8 cellular contexts compared by ENCODE assay signal in the genomic region with DNA sequence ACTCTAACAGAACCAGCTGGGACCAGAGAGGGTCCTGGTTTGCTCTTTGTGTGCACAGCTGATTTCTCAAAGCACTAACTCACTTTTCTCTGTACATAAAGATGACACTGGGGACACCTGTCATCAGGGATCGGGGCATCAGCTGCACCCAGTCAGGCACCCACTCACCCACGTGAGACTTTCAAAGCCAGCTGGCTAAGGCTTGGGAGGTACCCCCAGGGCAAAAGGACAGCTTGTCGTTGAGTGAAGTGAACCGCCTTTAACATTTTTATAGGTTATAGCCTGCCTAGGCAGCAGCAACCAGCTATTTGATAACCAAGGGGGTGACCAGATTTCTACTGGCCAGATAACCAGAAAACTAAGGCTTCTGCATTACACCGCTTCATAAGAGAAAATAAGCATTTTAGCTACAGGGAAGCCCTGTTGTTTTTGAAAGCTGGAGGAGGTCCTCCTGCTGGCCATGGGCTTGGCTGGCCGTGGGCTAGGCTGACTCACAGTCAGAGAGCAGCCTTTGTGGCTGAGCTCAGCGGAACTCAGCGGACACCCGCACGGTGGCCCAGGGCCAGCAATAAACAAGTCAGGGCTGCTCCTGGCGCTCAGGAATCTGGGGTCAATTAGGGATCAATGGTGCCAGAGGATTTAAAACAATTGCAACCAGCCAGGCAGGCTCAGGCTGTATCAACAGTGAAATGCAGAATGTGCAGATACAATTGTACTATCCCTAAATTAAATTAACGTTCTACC. TPM values are rescaled to one million over a fixed set of nuclear protein-coding genes. Genes with fewer than 3 reads are reported as not detected.
DNase-seq lines count a peak whose midpoint lies in the region; ATAC-seq and TF ChIP-seq lines count a peak whose summit lies in the region.

No MANE protein-coding gene starts in this region.

- 28 to 37% methylated on average over 10 to 12 of the region's 12 CpGs for WGBS in tibial nerve, 2 donors

- no peaks in the 10 kb centered on the region for H3K36me3 Mint-ChIP-seq in activated CD8-positive, alpha-beta T cell treated with anti-CD3 and anti-CD28 coated beads for 36 hours (ENCODE audit: low read depth)

- POLR2A ChIA-PET in activated CD8-positive, alpha-beta T cell treated with anti-CD3 and anti-CD28 coated beads for 36 hours (lab: Charles Lee), result no interaction called here

- H3K4me1 ChIP-seq in ACC112 (ENCODE audit: control insufficient read depth, insufficient read depth, low read length, unreplicated experiment) (peaks cover 45% of the 10 kb centered on the region), left lung (peaks cover 0 to 22% of the 10 kb centered on the region in 2 donors), tibial nerve (peaks cover 0 to 32% (median 8%) of the 10 kb centered on the region in 4 donors)

- H3K4me1 Mint-ChIP-seq in activated CD8-positive, alpha-beta T cell treated with anti-CD3 and anti-CD28 coated beads for 36 hours (ENCODE audit: low read depth), result peaks cover 34% of the 10 kb centered on the region

- H3K36me3 ChIP-seq in ACC112 (ENCODE audit: insufficient read depth, low read length) (no peaks in the 10 kb centered on the region), left lung (no peaks in the 10 kb centered on the region), tibial nerve (no peaks in the 10 kb centered on the region)

- H3K9me3 Mint-ChIP-seq in activated CD8-positive, alpha-beta T cell treated with anti-CD3 and anti-CD28 coated beads for 36 hours, result no peaks in the 10 kb centered on the region

- intact Hi-C loops in left lung (cut with DNase I), result no loop called here
- intact Hi-C loops in activated CD8-positive, alpha-beta T cell treated with anti-CD3 and anti-CD28 coated beads for 36 hours (cut with micrococcal nuclease), result loop anchor here (10.0 kb wide), 1 partner anchor 648 kb away; no protein-coding TSS in a partner anchor

- H3K4me3 Mint-ChIP-seq in activated CD8-positive, alpha-beta T cell treated with anti-CD3 and anti-CD28 coated beads for 36 hours, result no peak overlapping the region

- H3K27ac Mint-ChIP-seq in activated CD8-positive, alpha-beta T cell treated with anti-CD3 and anti-CD28 coated beads for 36 hours, result no peak overlapping the region

- DNase-seq in LNCaP clone FGC (ENCODE audit: low read depth) (peak; percentile 34), cerebellar nuclear complex (lab: John Stamatoyannopoulos, UW) (peak; percentile 37 to 43), left lung (peak; percentile 83 to 85), tibial nerve (ENCODE audit: low spot score in 2 of 2) (peak; percentile 49 to 55)
- DNase-seq in activated CD8-positive, alpha-beta T cell treated with anti-CD3 and anti-CD28 coated beads for 36 hours, result no peak

- peak overlapping the region; percentile 9; the same call in 1 of the 2 replicates for H3K27ac ChIP-seq in ACC112 (ENCODE audit: low read depth, low read length)
- H3K27ac ChIP-seq in left lung, result peak overlapping the region; percentile 1 to 78
- peak overlapping the region in 2 of 4 donors; percentile 66 to 71 for H3K27ac ChIP-seq in tibial nerve

- H3K9me3 ChIP-seq in left lung (no peaks in the 10 kb centered on the region), tibial nerve (no peaks in the 10 kb centered on the region)

- TF ChIP-seq EP300 in tibial nerve (IDR thresholded peaks at IDR 0.05), result peak in 1 of 2 donors; percentile 41

- H3K27me3 ChIP-seq in ACC112 (ENCODE audit: insufficient read depth, low read length), result no peaks in the 10 kb centered on the region
- H3K27me3 ChIP-seq in left lung, result no peaks in the 10 kb centered on the region
- H3K27me3 ChIP-seq in tibial nerve, result no peaks in the 10 kb centered on the region

- H3K4me3 ChIP-seq in ACC112 (ENCODE audit: low read depth, low read length) (peak overlapping the region; percentile 34; the same call in 1 of the 2 replicates), LNCaP clone FGC (ENCODE audit: low read depth, low read length) (no peak overlapping the region), left lung (no peak overlapping the region), tibial nerve (no peak overlapping the region)

- CTCF ChIA-PET in activated CD8-positive, alpha-beta T cell treated with anti-CD3 and anti-CD28 coated beads for 36 hours (lab: Charles Lee), result interaction anchor here (1.3 to 1.7 kb wide), 4 partner anchors 10 to 16 kb away, joined by 3 to 5 read pairs (median 4); no protein-coding TSS in a partner anchor

- H3K27me3 Mint-ChIP-seq in activated CD8-positive, alpha-beta T cell treated with anti-CD3 and anti-CD28 coated beads for 36 hours, result no peaks in the 10 kb centered on the region

- TF ChIP-seq CTCF in LNCaP clone FGC (IDR thresholded peaks at IDR 0.05; ENCODE audit: control insufficient read depth, extremely low read depth, insufficient read depth), result peak; percentile 4; the same call in 1 of the 2 replicates
- TF ChIP-seq CTCF in left lung (IDR thresholded peaks at IDR 0.05), result no peak
- TF ChIP-seq CTCF in tibial nerve (IDR thresholded peaks at IDR 0.05), result peak in 4 of 5 experiments; percentile 6 to 33 (median 23)
- no peak for TF ChIP-seq CTCF in activated CD8-positive, alpha-beta T cell treated with anti-CD3 and anti-CD28 coated beads for 36 hours (IDR thresholded peaks at IDR 0.05)

- ATAC-seq in left lung, result peak; percentile 86
- ATAC-seq in HG02938 (IDR thresholded peaks at IDR 0.05; ENCODE audit: unreplicated experiment), result no peak
- ATAC-seq in GM21381 (IDR thresholded peaks at IDR 0.05; ENCODE audit: unreplicated experiment), result no peak
- no peak for ATAC-seq in activated CD8-positive, alpha-beta T cell treated with anti-CD3 and anti-CD28 coated beads for 36 hours

- peak overlapping the region; percentile 62 for H2AFZ ChIP-seq in ACC112 (ENCODE audit: low read length, unreplicated experiment)

- TF ChIP-seq POLR2A in tibial nerve (IDR thresholded peaks at IDR 0.05), result no peak

- H3K79me2 ChIP-seq in ACC112 (ENCODE audit: control insufficient read depth, insufficient read depth, low read length, unreplicated experiment), result no peaks in the 10 kb centered on the region

RNA-seq across cellular contexts. Expression of a gene that starts 57.1 kb away (rescaled TPM):
- total RNA-seq in left lung (100 to 1,000 TPM in 1 of 2 donors, 10 to 100 TPM in 1; 76.3 to 201 TPM), tibial nerve (10 to 100 TPM; 25.3 to 41.4 (median 33.1) TPM)
- total RNA-seq in activated CD8-positive, alpha-beta T cell treated with anti-CD3 and anti-CD28 coated beads for 36 hours, result 10 to 100 TPM; 40.5 to 42.2 TPM

Comparison
In these comparisons a context has a peak if more than half of its experiments do, and no peak if none do; other contexts are left out.
1. CTCF ChIP-seq: peak in LNCaP clone FGC (single experiment) and tibial nerve (4 of 5); none in left lung (0 of 2) and activated CD8-positive, alpha-beta T cell treated with anti-CD3 and anti-CD28 coated beads for 36 hours (single experiment).